ENCODE assay signal across 17 cellular contexts in the genomic region with DNA sequence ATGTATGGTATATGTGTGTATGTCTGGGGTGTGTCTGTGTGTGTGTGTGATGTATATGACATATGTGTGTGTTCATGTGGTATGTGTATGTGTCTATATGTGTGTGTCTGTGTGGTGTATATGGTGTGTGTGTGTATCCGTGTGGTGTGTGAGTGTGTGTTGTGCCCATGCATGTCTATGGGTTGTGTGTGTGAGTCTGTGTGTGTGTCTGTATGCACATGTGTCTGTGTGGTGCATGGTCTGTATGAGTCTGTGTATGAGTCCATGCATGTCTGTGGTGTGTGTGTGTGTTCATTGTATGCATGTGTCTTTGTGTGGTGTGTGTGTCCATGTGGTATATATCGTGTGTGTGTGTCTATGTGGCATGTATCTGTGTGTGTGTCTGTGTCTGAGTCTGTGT.
DNase-seq lines count a peak whose midpoint lies in the region; ATAC-seq and TF ChIP-seq lines count a peak whose summit lies in the region.
"Had no signal": no experiment of that assay in that cellular context is flagged by ENCODE, and none has a peak within 500 bp of the region (broad histone marks: within the 10 kb centered on the region; RNA-seq: fewer than 3 reads in every experiment).

No MANE protein-coding gene starts in this region.

- H3K9me2 ChIP-seq in SK-N-SH = no peaks in the 10 kb centered on the region

- H3K4me3 ChIP-seq in SK-N-SH (ENCODE audit: low read depth in 2 of 2, low read length in 1 of 2) (no peak overlapping the region), HEK293 (ENCODE audit: low read depth, low read length) (no peak overlapping the region), SJCRH30 (no peak overlapping the region; the same call in 1 of the 2 replicates)
- no peak overlapping the region for H3K4me3 ChIP-seq in naive thymus-derived CD4-positive, alpha-beta T cell (ENCODE audit: low read length)
- H3K4me3 ChIP-seq: GM23338, HAP-1 had no signal

- peaks cover 0 to 1% (median 0%) of the 10 kb centered on the region in 5 donors for H3K27me3 Mint-ChIP-seq in naive thymus-derived CD4-positive, alpha-beta T cell
- H3K27me3 Mint-ChIP-seq: CD4-positive, alpha-beta memory T cell had no signal

- H3K27ac ChIP-seq in SK-N-SH (ENCODE audit: low read depth in 2 of 2, low read length in 1 of 2) (no peak overlapping the region), HEK293 (ENCODE audit: extremely low read depth, low read depth, low read length) (no peak overlapping the region), SJCRH30 (no peak overlapping the region)
- H3K27ac ChIP-seq in naive thymus-derived CD4-positive, alpha-beta T cell (ENCODE audit: low read depth, low read length) = no peak overlapping the region
- H3K27ac ChIP-seq: 22Rv1, C4-2B, HL-60 had no signal

- no peaks in the 10 kb centered on the region for H3K27me3 ChIP-seq in SK-N-SH (ENCODE audit: insufficient read depth)
- H3K27me3 ChIP-seq in naive thymus-derived CD4-positive, alpha-beta T cell (ENCODE audit: control insufficient read depth in 2 of 2, insufficient read depth in 2 of 2, low read length in 2 of 2) = no peaks in the 10 kb centered on the region
- H3K27me3 ChIP-seq in SJCRH30 = no peaks in the 10 kb centered on the region

- no peak for TF ChIP-seq RAD21 in SK-N-SH (IDR thresholded peaks at IDR 0.05; ENCODE audit: low read length)

- TF ChIP-seq CTCF in SK-N-SH (IDR thresholded peaks at IDR 0.05) (no peak), HEK293 (tag by site-specific recombination; IDR thresholded peaks at IDR 0.05) (no peak)

- no peak for TF ChIP-seq EP300 in SK-N-SH (IDR thresholded peaks at IDR 0.05; ENCODE audit: borderline replicate concordance in 1 of 2, low read depth in 1 of 2, low read length in 1 of 2)

- POLR2A ChIA-PET in SK-N-SH (lab: Yijun Ruan, JAX) (no interaction called here), HEK293 (lab: Yijun Ruan, JAX) (no interaction called here)
- POLR2A ChIA-PET in naive thymus-derived CD4-positive, alpha-beta T cell (lab: Charles Lee) = no interaction called here

- no peaks in the 10 kb centered on the region for H3K9me3 Mint-ChIP-seq in naive thymus-derived CD4-positive, alpha-beta T cell
- H3K9me3 Mint-ChIP-seq: CD4-positive, alpha-beta memory T cell; GM23338 had no signal

- ATAC-seq in SK-N-SH treated with all-trans-retinoic acid at 6 μM for 48 hours = no peak
- peak; percentile 24 for ATAC-seq in naive thymus-derived CD4-positive, alpha-beta T cell

- no peak overlapping the region for H3K4me2 ChIP-seq in SK-N-SH
- H3K4me2 ChIP-seq: GM23338 had no signal

- H3K4me1 ChIP-seq in SK-N-SH (ENCODE audit: control insufficient read depth in 1 of 2, insufficient read depth in 2 of 2, low read depth in 1 of 2, low read length in 1 of 2) = peaks cover 7 to 15% of the 10 kb centered on the region in 2 experiments; a peak in 2 of 4 replicates
- no peaks in the 10 kb centered on the region for H3K4me1 ChIP-seq in HEK293 (ENCODE audit: control insufficient read depth, insufficient read depth, low read length)
- H3K4me1 ChIP-seq in naive thymus-derived CD4-positive, alpha-beta T cell (ENCODE audit: control insufficient read depth in 2 of 2, insufficient read depth in 2 of 2, low read length in 2 of 2) = no peaks in the 10 kb centered on the region
- H3K4me1 ChIP-seq in SJCRH30 = peaks cover 3% of the 10 kb centered on the region; the same call in 1 of the 2 replicates
- H3K4me1 ChIP-seq: HAP-1 had no signal

- CTCF ChIA-PET in SK-N-SH (lab: Yijun Ruan, JAX) (no interaction called here), HEK293 (lab: Yijun Ruan, JAX) (no interaction called here)
- CTCF ChIA-PET in naive thymus-derived CD4-positive, alpha-beta T cell (lab: Charles Lee) = no interaction called here

- H3F3A ChIP-seq in SK-N-SH (replicated peaks; ENCODE audit: insufficient read depth) = no peaks in the 10 kb centered on the region

- no peaks in the 10 kb centered on the region for H3K36me3 Mint-ChIP-seq in naive thymus-derived CD4-positive, alpha-beta T cell
- H3K36me3 Mint-ChIP-seq: CD4-positive, alpha-beta memory T cell had no signal

- H3K36me3 ChIP-seq in SK-N-SH (replicated peaks in 1 of 2; ENCODE audit: control insufficient read depth in 1 of 2, insufficient read depth in 2 of 2, low read length in 1 of 2) (no peaks in the 10 kb centered on the region), HEK293 (ENCODE audit: control insufficient read depth in 2 of 2, insufficient read depth in 1 of 2, low read length in 2 of 2) (no peaks in the 10 kb centered on the region), SJCRH30 (no peaks in the 10 kb centered on the region)
- no peaks in the 10 kb centered on the region for H3K36me3 ChIP-seq in naive thymus-derived CD4-positive, alpha-beta T cell (ENCODE audit: control insufficient read depth in 2 of 3, insufficient read depth in 3 of 3, low read length in 3 of 3)
- H3K36me3 ChIP-seq: HAP-1 had no signal

- H3K4me1 Mint-ChIP-seq in naive thymus-derived CD4-positive, alpha-beta T cell = no peaks in the 10 kb centered on the region
- H3K4me1 Mint-ChIP-seq: CD4-positive, alpha-beta memory T cell; GM23338 had no signal

- no peaks in the 10 kb centered on the region for H3K79me2 ChIP-seq in SK-N-SH (ENCODE audit: insufficient read depth)

- no peak overlapping the region for H3K9ac ChIP-seq in SK-N-SH

- H3K9me3 ChIP-seq in SK-N-SH (no peaks in the 10 kb centered on the region), HEK293 (ENCODE audit: control insufficient read depth, insufficient read depth, low read depth, low read length) (no peaks in the 10 kb centered on the region), SJCRH30 (replicated peaks) (no peaks in the 10 kb centered on the region)
- H3K9me3 ChIP-seq in naive thymus-derived CD4-positive, alpha-beta T cell (ENCODE audit: control insufficient read depth in 2 of 3, low read length in 3 of 3) = no peaks in the 10 kb centered on the region
- H3K9me3 ChIP-seq: HAP-1 had no signal

- H3K27ac Mint-ChIP-seq in naive thymus-derived CD4-positive, alpha-beta T cell = no peak overlapping the region
- H3K27ac Mint-ChIP-seq: CD4-positive, alpha-beta memory T cell; GM23338; HFFc6 had no signal

- no peak overlapping the region for H2AFZ ChIP-seq in SK-N-SH (ENCODE audit: low read depth)

- 67% methylated on average over 2 of the region's 2 CpGs for WGBS in SK-N-SH (ENCODE audit: low lambda C conversion rate)

- no peak overlapping the region for H3K4me3 Mint-ChIP-seq in naive thymus-derived CD4-positive, alpha-beta T cell
- H3K4me3 Mint-ChIP-seq: CD4-positive, alpha-beta memory T cell; GM23338; HFFc6 had no signal

- DNase-seq in SK-N-SH (no peak), SJCRH30 (no peak), mesenteric fat pad (ENCODE audit: low spot score) (no peak), NCI-H2107 treated with DMSO at 0.1 percent for 48 hours (lab: John Stamatoyannopoulos, UW; ENCODE audit: unreplicated experiment) (no peak), AML-193 (lab: John Stamatoyannopoulos, UW) (no peak)
- no peak for DNase-seq in naive thymus-derived CD4-positive, alpha-beta T cell
- DNase-seq: CD4-positive, alpha-beta memory T cell; HFFc6; Kasumi-1; KBM-7 had no signal

- no peaks in the 10 kb centered on the region for H4K20me1 ChIP-seq in SK-N-SH (ENCODE audit: insufficient read depth)

- intact Hi-C loops in naive thymus-derived CD4-positive, alpha-beta T cell (cut with micrococcal nuclease) = no loop called here

TF ChIP-seq in SK-N-SH, 30 proteins besides CTCF, POLR2A, EP300 and RAD21:
- TF ChIP-seq, protein P1, sequence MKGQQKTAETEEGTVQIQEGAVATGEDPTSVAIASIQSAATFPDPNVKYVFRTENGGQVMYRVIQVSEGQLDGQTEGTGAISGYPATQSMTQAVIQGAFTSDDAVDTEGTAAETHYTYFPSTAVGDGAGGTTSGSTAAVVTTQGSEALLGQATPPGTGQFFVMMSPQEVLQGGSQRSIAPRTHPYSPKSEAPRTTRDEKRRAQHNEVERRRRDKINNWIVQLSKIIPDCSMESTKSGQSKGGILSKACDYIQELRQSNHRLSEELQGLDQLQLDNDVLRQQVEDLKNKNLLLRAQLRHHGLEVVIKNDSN (IDR thresholded peaks at IDR 0.05; ENCODE audit: borderline replicate concordance, low read depth) = no peak
- TF ChIP-seq FOXJ3 (CRISPR knock-in tag; IDR thresholded peaks at IDR 0.05) = peak; percentile 8; the same call in 1 of the 2 replicates
- no peak for TF ChIP-seq FOXM1 (IDR thresholded peaks at IDR 0.05; ENCODE audit: low read depth)

TF ChIP-seq in SK-N-SH treated with all-trans-retinoic acid at 6 μM for 48 hours, 23 proteins besides CTCF, POLR2A, EP300 and RAD21:
- no peak for TF ChIP-seq TCF4 (CRISPR knock-in tag; IDR thresholded peaks at IDR 0.05; ENCODE audit: borderline replicate concordance)
- no peak for TF ChIP-seq ZC3H10 (CRISPR knock-in tag; IDR thresholded peaks at IDR 0.05)
- TF ChIP-seq, protein P2, sequence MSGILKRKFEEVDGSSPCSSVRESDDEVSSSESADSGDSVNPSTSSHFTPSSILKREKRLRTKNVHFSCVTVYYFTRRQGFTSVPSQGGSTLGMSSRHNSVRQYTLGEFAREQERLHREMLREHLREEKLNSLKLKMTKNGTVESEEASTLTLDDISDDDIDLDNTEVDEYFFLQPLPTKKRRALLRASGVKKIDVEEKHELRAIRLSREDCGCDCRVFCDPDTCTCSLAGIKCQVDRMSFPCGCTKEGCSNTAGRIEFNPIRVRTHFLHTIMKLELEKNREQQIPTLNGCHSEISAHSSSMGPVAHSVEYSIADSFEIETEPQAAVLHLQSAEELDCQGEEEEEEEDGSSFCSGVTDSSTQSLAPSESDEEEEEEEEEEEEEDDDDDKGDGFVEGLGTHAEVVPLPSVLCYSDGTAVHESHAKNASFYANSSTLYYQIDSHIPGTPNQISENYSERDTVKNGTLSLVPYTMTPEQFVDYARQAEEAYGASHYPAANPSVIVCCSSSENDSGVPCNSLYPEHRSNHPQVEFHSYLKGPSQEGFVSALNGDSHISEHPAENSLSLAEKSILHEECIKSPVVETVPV (CRISPR knock-in tag; IDR thresholded peaks at IDR 0.05) = no peak

TF ChIP-seq in HEK293, 187 proteins besides CTCF, POLR2A, EP300 and RAD21 (continues in another document):
- TF ChIP-seq ZNF791 (tag by site-specific recombination; IDR thresholded peaks at IDR 0.05) = no peak; the same call in 1 of the 2 replicates
- TF ChIP-seq, protein P3, sequence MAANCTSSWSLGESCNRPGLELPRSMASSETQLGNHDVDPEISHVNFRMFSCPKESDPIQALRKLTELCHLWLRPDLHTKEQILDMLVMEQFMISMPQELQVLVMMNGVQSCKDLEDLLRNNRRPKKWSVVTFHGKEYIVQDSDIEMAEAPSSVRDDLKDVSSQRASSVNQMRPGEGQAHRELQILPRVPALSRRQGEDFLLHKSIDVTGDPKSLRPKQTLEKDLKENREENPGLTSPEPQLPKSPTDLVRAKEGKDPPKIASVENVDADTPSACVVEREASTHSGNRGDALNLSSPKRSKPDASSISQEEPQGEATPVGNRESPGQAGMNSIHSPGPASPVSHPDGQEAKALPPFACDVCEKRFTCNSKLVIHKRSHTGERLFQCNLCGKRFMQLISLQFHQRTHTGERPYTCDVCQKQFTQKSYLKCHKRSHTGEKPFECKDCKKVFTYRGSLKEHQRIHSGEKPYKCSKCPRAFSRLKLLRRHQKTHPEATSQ (tag by site-specific recombination; IDR thresholded peaks at IDR 0.05) = peak; percentile 14; the same call in 1 of the 2 replicates
- 0 out of 2 replicates have a peak, but pooled peaks have one; percentile 24 for TF ChIP-seq ZNF785 (tag by site-specific recombination; IDR thresholded peaks at IDR 0.05)
- 0 out of 2 replicates have a peak, but pooled peaks have one; percentile 12 for TF ChIP-seq ZNF473 (tag by site-specific recombination; IDR thresholded peaks at IDR 0.05)
